In genomic region chr9:110126457-110126856, GRCh38 we compare ENCODE assay signal across 8 cellular contexts.
DNase-seq lines count a peak whose midpoint lies in the region; ATAC-seq and TF ChIP-seq lines count a peak whose summit lies in the region.

No MANE protein-coding gene starts in this region.

- peak overlapping the region; percentile 32 to 98 (median 94) for H3K27ac Mint-ChIP-seq in IgD-negative memory B cell
- H3K27ac Mint-ChIP-seq in activated T-helper 17 cell treated with anti-CD3 and anti-CD28 coated beads, Interleukin-2, amount 50 U/mL, for 72 hours, result no peak overlapping the region

- no peaks in the 10 kb centered on the region for H3K36me3 Mint-ChIP-seq in IgD-negative memory B cell
- H3K36me3 Mint-ChIP-seq in activated T-helper 17 cell treated with anti-CD3 and anti-CD28 coated beads, Interleukin-2, amount 50 U/mL, for 72 hours (ENCODE audit: low read depth), result no peaks in the 10 kb centered on the region

- peak overlapping the region; percentile 25; the same call in 1 of the 2 replicates for H3K9ac ChIP-seq in iPS-20b (ENCODE audit: low read depth, low read length)

- H3K4me1 Mint-ChIP-seq in IgD-negative memory B cell, result peaks cover 82 to 92% (median 88%) of the 10 kb centered on the region in 3 donors
- peaks cover 16% of the 10 kb centered on the region for H3K4me1 Mint-ChIP-seq in activated T-helper 17 cell treated with anti-CD3 and anti-CD28 coated beads, Interleukin-2, amount 50 U/mL, for 72 hours

- intact Hi-C loops in spleen (cut with DNase I; ENCODE audit: low total_unique reads), result no loop called here

- TF ChIP-seq CTCF in spleen (IDR thresholded peaks at IDR 0.05 in 8 of 11, conservative IDR thresholded peaks at IDR 0.05 in 3 of 11) (no peak), WERI-Rb-1 (IDR thresholded peaks at IDR 0.05; ENCODE audit: low read depth, low read length) (no peak)

- DNase-seq in spleen (no peak), WERI-Rb-1 (no peak), hippocampal formation (lab: John Stamatoyannopoulos, UW) (no peak), putamen (ENCODE audit: low spot score) (no peak)
- DNase-seq in activated effector memory CD4-positive, alpha-beta T cell treated with Interleukin-2 at 50 U/mL for 16 hours, result no peak

- H3K27ac ChIP-seq in iPS-20b (ENCODE audit: low read length) (no peak overlapping the region), spleen (peak overlapping the region; percentile 36 to 85 (median 75)), WERI-Rb-1 (no peak overlapping the region)

- peak overlapping the region; percentile 73 to 92 (median 84) for H3K4me3 Mint-ChIP-seq in IgD-negative memory B cell
- H3K4me3 Mint-ChIP-seq in activated T-helper 17 cell treated with anti-CD3 and anti-CD28 coated beads, Interleukin-2, amount 50 U/mL, for 72 hours, result peak overlapping the region; percentile 16

- TF ChIP-seq POLR2A in spleen (IDR thresholded peaks at IDR 0.05), result no peak

- no peak for ATAC-seq in activated T-helper 17 cell treated with anti-CD3 and anti-CD28 coated beads, Interleukin-2, amount 50 U/mL, for 72 hours (replicated peaks)

- H3K27me3 Mint-ChIP-seq in IgD-negative memory B cell, result no peaks in the 10 kb centered on the region
- no peaks in the 10 kb centered on the region for H3K27me3 Mint-ChIP-seq in activated T-helper 17 cell treated with anti-CD3 and anti-CD28 coated beads, Interleukin-2, amount 50 U/mL, for 72 hours

- no peaks in the 10 kb centered on the region for H3K9me3 Mint-ChIP-seq in IgD-negative memory B cell
- H3K9me3 Mint-ChIP-seq in activated T-helper 17 cell treated with anti-CD3 and anti-CD28 coated beads, Interleukin-2, amount 50 U/mL, for 72 hours, result no peaks in the 10 kb centered on the region

- H3K4me1 ChIP-seq in iPS-20b (ENCODE audit: insufficient read depth, low read length) (peaks cover 68% of the 10 kb centered on the region), spleen (peaks cover 55 to 100% (median 81%) of the 10 kb centered on the region in 6 donors)

- H3K4me3 ChIP-seq in iPS-20b (ENCODE audit: low read length) (no peak overlapping the region), spleen (peak overlapping the region in 6 of 8 donors; percentile 6 to 46 (median 16)), WERI-Rb-1 (ENCODE audit: low read depth, low read length) (no peak overlapping the region)

- no peaks in the 10 kb centered on the region for H3K36me3 ChIP-seq in iPS-20b (ENCODE audit: insufficient read depth, low read depth, low read length)
- H3K36me3 ChIP-seq in spleen, result no peaks in the 10 kb centered on the region
- H3K36me3 ChIP-seq in WERI-Rb-1, result no peaks in the 10 kb centered on the region

- H3K9me3 ChIP-seq in iPS-20b (ENCODE audit: insufficient read depth, low read depth, low read length) (no peaks in the 10 kb centered on the region), spleen (no peaks in the 10 kb centered on the region), WERI-Rb-1 (ENCODE audit: severe bottlenecking) (no peaks in the 10 kb centered on the region)

- 8 to 29% (median 16%) methylated on average over 6 of the region's 6 CpGs for WGBS in spleen, 5 donors

- no peaks in the 10 kb centered on the region for H3K27me3 ChIP-seq in iPS-20b (ENCODE audit: insufficient read depth, low read length)
- no peaks in the 10 kb centered on the region for H3K27me3 ChIP-seq in spleen (replicated peaks in 1 of 7)
- H3K27me3 ChIP-seq in WERI-Rb-1 (ENCODE audit: insufficient read depth, low read depth, severe bottlenecking), result no peaks in the 10 kb centered on the region

Comparison
In these comparisons a context has a peak if more than half of its experiments do, and no peak if none do; other contexts are left out.
1. H3K27ac ChIP-seq: peak in spleen (8 of 8); none in iPS-20b (single experiment) and WERI-Rb-1 (single experiment).
2. H3K4me3 ChIP-seq: peak in spleen (6 of 8); none in iPS-20b (single experiment) and WERI-Rb-1 (single experiment).